In genomic region chr6:42942444-42942843, GRCh38 we compare ENCODE assay signal across 1 cellular context.
TF ChIP-seq lines count a peak whose summit lies in the region.

No MANE protein-coding gene starts in this region.

TF ChIP-seq in HepG2, 621 proteins besides CTCF, POLR2A, EP300 and RAD21 (continued from another document and continues in another):
- TF ChIP-seq BCLAF1 (IDR thresholded peaks at IDR 0.05), result no peak
- TF ChIP-seq KMT2B (CRISPR knock-in tag; IDR thresholded peaks at IDR 0.05), result no peak
- TF ChIP-seq ZNF766 (CRISPR knock-in tag; IDR thresholded peaks at IDR 0.05; ENCODE audit: borderline replicate concordance), result no peak
- TF ChIP-seq TFDP2 (CRISPR knock-in tag; IDR thresholded peaks at IDR 0.05), result no peak
- TF ChIP-seq ZBTB7B (CRISPR knock-in tag; IDR thresholded peaks at IDR 0.05), result peak; percentile 68
- no peak for TF ChIP-seq SP2 (CRISPR knock-in tag; IDR thresholded peaks at IDR 0.05)
- TF ChIP-seq CBX1 (IDR thresholded peaks at IDR 0.05; ENCODE audit: low read depth), result no peak
- TF ChIP-seq TEAD3 (CRISPR knock-in tag; optimal IDR thresholded peaks at IDR 0.05; ENCODE audit: borderline replicate concordance), result peak; percentile 48
- no peak; the same call in 1 of the 2 replicates for TF ChIP-seq AKAP8 (CRISPR knock-in tag; IDR thresholded peaks at IDR 0.05)
- no peak for TF ChIP-seq KDM5A (IDR thresholded peaks at IDR 0.05; ENCODE audit: borderline replicate concordance, low read length)
- no peak for TF ChIP-seq ZNF232 (CRISPR knock-in tag; IDR thresholded peaks at IDR 0.05; ENCODE audit: borderline replicate concordance)
- TF ChIP-seq MIXL1 (CRISPR knock-in tag; IDR thresholded peaks at IDR 0.05), result no peak
- no peak for TF ChIP-seq JARID2 (CRISPR knock-in tag; IDR thresholded peaks at IDR 0.05; ENCODE audit: insufficient replicate concordance)
- no peak for TF ChIP-seq ZNF124 (CRISPR knock-in tag; IDR thresholded peaks at IDR 0.05)
- TF ChIP-seq ARHGAP35 (CRISPR knock-in tag; IDR thresholded peaks at IDR 0.05; ENCODE audit: borderline replicate concordance), result no peak
- TF ChIP-seq ZFY (CRISPR knock-in tag; IDR thresholded peaks at IDR 0.05), result peak; percentile 60; the same call in 1 of the 2 replicates
- no peak for TF ChIP-seq ZMAT3 (CRISPR knock-in tag; conservative IDR thresholded peaks at IDR 0.05)
- TF ChIP-seq TBX2 (CRISPR knock-in tag; IDR thresholded peaks at IDR 0.05; ENCODE audit: borderline replicate concordance), result 0 out of 2 replicates have a peak, but pooled peaks have one; percentile 46
- no peak for TF ChIP-seq ZNF614 (CRISPR knock-in tag; IDR thresholded peaks at IDR 0.05; ENCODE audit: borderline replicate concordance)
- no peak for TF ChIP-seq MAZ (IDR thresholded peaks at IDR 0.05; ENCODE audit: borderline replicate concordance, low read depth, low read length)
- TF ChIP-seq MAZ (CRISPR knock-in tag; IDR thresholded peaks at IDR 0.05; ENCODE audit: low read depth), result no peak
- TF ChIP-seq E2F1 (CRISPR knock-in tag; IDR thresholded peaks at IDR 0.05), result no peak
- TF ChIP-seq ONECUT2 (CRISPR knock-in tag; IDR thresholded peaks at IDR 0.05), result no peak
- no peak for TF ChIP-seq PRDM10 (CRISPR knock-in tag; IDR thresholded peaks at IDR 0.05; ENCODE audit: low read depth)
- TF ChIP-seq ZNF605 (CRISPR knock-in tag; IDR thresholded peaks at IDR 0.05), result peak; percentile 33; the same call in 1 of the 2 replicates
- no peak for TF ChIP-seq ZNF784 (CRISPR knock-in tag; IDR thresholded peaks at IDR 0.05; ENCODE audit: borderline replicate concordance)
- peak; percentile 83 for TF ChIP-seq ZNF362 (CRISPR knock-in tag; IDR thresholded peaks at IDR 0.05; ENCODE audit: borderline replicate concordance)
- TF ChIP-seq FLYWCH1 (CRISPR knock-in tag; IDR thresholded peaks at IDR 0.05), result no peak
- TF ChIP-seq U2AF2 (IDR thresholded peaks at IDR 0.05; ENCODE audit: low read depth, low read length), result no peak
- no peak for TF ChIP-seq ZNF407 (CRISPR knock-in tag; IDR thresholded peaks at IDR 0.05; ENCODE audit: not compliant biosample characterization)
- no peak for TF ChIP-seq ZNF713 (CRISPR knock-in tag; IDR thresholded peaks at IDR 0.05)
- TF ChIP-seq ZNF510 (CRISPR knock-in tag; IDR thresholded peaks at IDR 0.05; ENCODE audit: low read depth), result no peak
- no peak for TF ChIP-seq CCAR2 (optimal IDR thresholded peaks at IDR 0.05; ENCODE audit: low read depth, low read length)
- no peak for TF ChIP-seq RNF219 (CRISPR knock-in tag; IDR thresholded peaks at IDR 0.05)
- no peak for TF ChIP-seq FOXP4 (CRISPR knock-in tag; IDR thresholded peaks at IDR 0.05)
